Comparison of ENCODE assay signal across 21 cellular contexts in genomic region chr20:61218886-61219480, GRCh38. TPM values are rescaled to one million over a fixed set of nuclear protein-coding genes. Genes with fewer than 3 reads are reported as not detected.
A peak's percentile ranks its signal among the peaks of the same experiment; 100 is the strongest.
DNase-seq lines count a peak whose midpoint lies in the region; ATAC-seq, FAIRE-seq and TF ChIP-seq lines count a peak whose summit lies in the region.
"Had no signal": no experiment of that assay in that cellular context is flagged by ENCODE, and none has a peak within 500 bp of the region (broad histone marks: within the 10 kb centered on the region; RNA-seq: fewer than 3 reads in every experiment).

No MANE protein-coding gene starts in this region.

- 0 to 7% methylated on average over 2 of the region's 2 CpGs for WGBS in GM23248 (ENCODE audit: low coverage in 1 of 2, low lambda C conversion rate in 2 of 2, missing lambda C conversion rate in 2 of 2), 2 experiments

- H3K9me2 ChIP-seq in GM23248 (ENCODE audit: insufficient read depth) = no peaks in the 10 kb centered on the region

- peaks cover 57% of the 10 kb centered on the region for H3K27me3 Mint-ChIP-seq in astrocyte (ENCODE audit: low read depth, unreplicated experiment)

- H3K4me1 ChIP-seq in GM23248 (ENCODE audit: insufficient read depth) (peaks cover 15% of the 10 kb centered on the region; the same call in 1 of the 2 replicates), astrocyte (ENCODE audit: insufficient read depth, low read length) (peaks cover 9% of the 10 kb centered on the region)
- H3K4me1 ChIP-seq: right atrium auricular region, testis had no signal

- H3K79me2 ChIP-seq in GM23248 (ENCODE audit: insufficient read depth) = no peaks in the 10 kb centered on the region
- no peaks in the 10 kb centered on the region for H3K79me2 ChIP-seq in astrocyte (ENCODE audit: insufficient read depth, low read length)

- no peak for FAIRE-seq in astrocyte (lab: Jason Lieb, UNC)

- peak; percentile 61 for DNase-seq in AG08395 (ENCODE audit: low spot score)
- DNase-seq in GM23248 = peak; percentile 63
- peak; percentile 58 for DNase-seq in astrocyte (ENCODE audit: low read depth)
- peak; percentile 37 for DNase-seq in hepatic stellate cell (ENCODE audit: low spot score)
- DNase-seq in NCI-H1048 (lab: John Stamatoyannopoulos, UW) = no peak
- DNase-seq in ureter (ENCODE audit: low spot score) = no peak
- DNase-seq in NCI-H526 (lab: John Stamatoyannopoulos, UW) = no peak
- DNase-seq: activated CD4-positive, alpha-beta T cell treated with anti-CD3 and anti-CD28 coated beads for 1 hour; head of caudate nucleus; immature natural killer cell; NCI-H1105; NCI-H2081; NCI-H524; Right ventricle myocardium superior; stimulated activated CD4-positive, alpha-beta T cell treated with anti-CD3 and anti-CD28 coated beads, Interleukin-15, amount 100 ng/mL, for 24 hours; testis had no signal

- H2AFZ ChIP-seq in GM23248 (no peak overlapping the region), astrocyte (ENCODE audit: low read depth, low read length) (no peak overlapping the region)

- peaks cover 12% of the 10 kb centered on the region for H3F3A ChIP-seq in GM23248 (ENCODE audit: insufficient read depth)

- no peak overlapping the region for H3K9ac ChIP-seq in GM23248
- H3K9ac ChIP-seq in astrocyte (ENCODE audit: low read length) = no peak overlapping the region
- H3K9ac ChIP-seq: KMS-11 had no signal

- H3K4me3 Mint-ChIP-seq in astrocyte (ENCODE audit: unreplicated experiment) = no peak overlapping the region
- H3K4me3 Mint-ChIP-seq: immature natural killer cell had no signal

- peak overlapping the region; percentile 19 for H3K4me2 ChIP-seq in GM23248 (ENCODE audit: unreplicated experiment)
- H3K4me2 ChIP-seq in astrocyte (ENCODE audit: low read length) = peak overlapping the region; percentile 17
- H3K4me2 ChIP-seq: KMS-11 had no signal

- H3K4me3 ChIP-seq in GM23248 = no peak overlapping the region
- H3K4me3 ChIP-seq in astrocyte (ENCODE audit: insufficient read depth, low read depth, low read length) = no peak overlapping the region
- H3K4me3 ChIP-seq: right atrium auricular region, testis had no signal

- ATAC-seq in HG03354 (IDR thresholded peaks at IDR 0.05; ENCODE audit: poor library complexity, severe bottlenecking, unreplicated experiment) = no peak

- no peaks in the 10 kb centered on the region for H3K9me3 ChIP-seq in GM23248 (ENCODE audit: low read depth)
- no peaks in the 10 kb centered on the region for H3K9me3 ChIP-seq in astrocyte (ENCODE audit: insufficient read depth, low read depth, low read length)
- H3K9me3 ChIP-seq: neutrophil, right atrium auricular region, testis had no signal

- H3K36me3 Mint-ChIP-seq in astrocyte (ENCODE audit: low read depth, unreplicated experiment) = no peaks in the 10 kb centered on the region
- H3K36me3 Mint-ChIP-seq: immature natural killer cell had no signal

- H3K27ac Mint-ChIP-seq in astrocyte (ENCODE audit: unreplicated experiment) = peak overlapping the region; percentile 21
- H3K27ac Mint-ChIP-seq: immature natural killer cell had no signal

- no peak for TF ChIP-seq CTCF in astrocyte (IDR thresholded peaks at IDR 0.05; ENCODE audit: insufficient read depth, low read depth, low read length)

- H3K36me3 ChIP-seq in GM23248 (ENCODE audit: low read depth) (no peaks in the 10 kb centered on the region), astrocyte (ENCODE audit: insufficient read depth, low read length) (no peaks in the 10 kb centered on the region)
- H3K36me3 ChIP-seq: neutrophil, right atrium auricular region had no signal

- in situ Hi-C loops in GM23248 (cut with MboI) = no loop called here

- H3K4me1 Mint-ChIP-seq in astrocyte (ENCODE audit: low read depth, unreplicated experiment) = peaks cover 3% of the 10 kb centered on the region
- H3K4me1 Mint-ChIP-seq: immature natural killer cell had no signal

- no peaks in the 10 kb centered on the region for H3K9me3 Mint-ChIP-seq in astrocyte (ENCODE audit: unreplicated experiment)
- H3K9me3 Mint-ChIP-seq: immature natural killer cell had no signal

- peak overlapping the region; percentile 12; the same call in 1 of the 2 replicates for H3K27ac ChIP-seq in GM23248
- H3K27ac ChIP-seq in astrocyte (ENCODE audit: low read depth, low read length) = no peak overlapping the region
- H3K27ac ChIP-seq: KMS-11, neutrophil, right atrium auricular region, testis had no signal

- H3K27me3 ChIP-seq in GM23248 (replicated peaks; ENCODE audit: insufficient read depth) (no peaks in the 10 kb centered on the region), astrocyte (ENCODE audit: insufficient read depth, low read length) (peaks cover 25% of the 10 kb centered on the region)
- H3K27me3 ChIP-seq: right atrium auricular region, testis had no signal

- H4K20me1 ChIP-seq in GM23248 (ENCODE audit: insufficient read depth) = no peaks in the 10 kb centered on the region
- no peaks in the 10 kb centered on the region for H4K20me1 ChIP-seq in astrocyte (ENCODE audit: insufficient read depth, low read length)

RNA-seq across cellular contexts. Expression of gene CDH4, which starts 33.1 kb away (rescaled TPM):
- total RNA-seq in GM23248 (2014; rRNA removed; shearing (Covaris generic)) = 3.9 and 4.4 TPM in 2 replicates
- 1.1 and 1.2 TPM in 2 replicates for polyA plus RNA-seq in GM23248 (2016; fragmentation: Nextera tagmentation; extraction: Ambion mirVana)
- total RNA-seq in astrocyte (3.2 and 3.5 TPM in 2 replicates), ureter (0.26 TPM)
- total RNA-seq: activated CD8-positive, alpha-beta memory T cell treated with anti-CD3 and anti-CD28 coated beads for 36 hours had no signal
- polyA plus RNA-seq: immature natural killer cell had no signal

Comparison
In these comparisons a context has a peak if more than half of its experiments do, and no peak if none do; other contexts are left out.
1. DNase-seq: peak in AG08395 (single experiment), GM23248 (single experiment), astrocyte (single experiment) and hepatic stellate cell (single experiment); none in NCI-H1048 (single experiment), ureter (single experiment) and NCI-H526 (0 of 2).